ENCODE assay signal across 16 cellular contexts in genomic region chr14:68014771-68015170, GRCh38.
A peak's percentile ranks its signal among the peaks of the same experiment; 100 is the strongest.
DNase-seq lines count a peak whose midpoint lies in the region; ATAC-seq and TF ChIP-seq lines count a peak whose summit lies in the region.
"Had no signal": no experiment of that assay in that cellular context is flagged by ENCODE, and none has a peak within 500 bp of the region (broad histone marks: within the 10 kb centered on the region; RNA-seq: fewer than 3 reads in every experiment).

No MANE protein-coding gene starts in this region.

- no peak overlapping the region for H3K27ac ChIP-seq in mesenchymal stem cell (ENCODE audit: low read length, poor library complexity, severe bottlenecking)
- peak overlapping the region; percentile 63 to 84 for H3K27ac ChIP-seq in uterus

- no peak overlapping the region for H3K9ac ChIP-seq in mesenchymal stem cell (ENCODE audit: low read length)

- H3K4me3 ChIP-seq in mesenchymal stem cell (ENCODE audit: insufficient read depth in 1 of 2, low read depth in 1 of 2, low read length in 2 of 2) = no peak overlapping the region
- no peak overlapping the region for H3K4me3 ChIP-seq in uterus

- H3K9me3 ChIP-seq in mesenchymal stem cell (ENCODE audit: control insufficient read depth, low read length) (no peaks in the 10 kb centered on the region), uterus (no peaks in the 10 kb centered on the region)

- H3K4ac ChIP-seq in mesenchymal stem cell (ENCODE audit: low read depth in 1 of 2, low read length in 2 of 2) = no peak overlapping the region

- peaks cover 2% of the 10 kb centered on the region for H3K79me1 ChIP-seq in mesenchymal stem cell (replicated peaks; ENCODE audit: low read length, poor library complexity, severe bottlenecking)

- H3K4me2 ChIP-seq in mesenchymal stem cell (ENCODE audit: low read length, poor library complexity, severe bottlenecking) = no peak overlapping the region

- H2AFZ ChIP-seq in mesenchymal stem cell (ENCODE audit: low read depth, low read length) = no peak overlapping the region

- no peaks in the 10 kb centered on the region for H3K27me3 ChIP-seq in mesenchymal stem cell (ENCODE audit: control insufficient read depth in 1 of 2, insufficient read depth in 1 of 2, low read length in 2 of 2)
- no peaks in the 10 kb centered on the region for H3K27me3 ChIP-seq in uterus

- no peak overlapping the region for H4K8ac ChIP-seq in mesenchymal stem cell (ENCODE audit: low read length)

- H3K18ac ChIP-seq in mesenchymal stem cell (ENCODE audit: low read depth in 1 of 2, low read length in 2 of 2) = peak overlapping the region; percentile 45 to 54

- WGBS in mesenchymal stem cell = 17% methylated on average over 1 of the region's 2 CpGs

- no peak overlapping the region for H2BK15ac ChIP-seq in mesenchymal stem cell (ENCODE audit: low read depth, poor library complexity, severe bottlenecking)

- H2BK5ac ChIP-seq in mesenchymal stem cell (ENCODE audit: low read depth, low read length, poor library complexity, severe bottlenecking) = no peak overlapping the region

- H3K4me1 ChIP-seq in mesenchymal stem cell (ENCODE audit: control insufficient read depth, insufficient read depth, low read depth, low read length) = no peaks in the 10 kb centered on the region
- H3K4me1 ChIP-seq in uterus = peaks cover 0 to 5% of the 10 kb centered on the region in 2 donors

- H3K23ac ChIP-seq in mesenchymal stem cell (ENCODE audit: low read length in 2 of 2) = no peak overlapping the region

- H2AK5ac ChIP-seq in mesenchymal stem cell (ENCODE audit: low read length, severe bottlenecking) = peak overlapping the region; percentile 80

- TF ChIP-seq POLR2A in uterus (IDR thresholded peaks at IDR 0.05) = no peak

- ATAC-seq in GM21529 (IDR thresholded peaks at IDR 0.05; ENCODE audit: unreplicated experiment) (no peak), GM18870 (IDR thresholded peaks at IDR 0.05; ENCODE audit: unreplicated experiment) (no peak)

- H2BK120ac ChIP-seq in mesenchymal stem cell (ENCODE audit: low read depth, low read length) = no peak overlapping the region

- intact Hi-C loops in uterus (cut with DNase I; ENCODE audit: low total_unique reads) = no loop called here

- no peaks in the 10 kb centered on the region for H3K36me3 ChIP-seq in mesenchymal stem cell (ENCODE audit: control insufficient read depth in 1 of 2, insufficient read depth in 2 of 2, low read depth in 1 of 2, low read length in 2 of 2)
- no peaks in the 10 kb centered on the region for H3K36me3 ChIP-seq in uterus

- DNase-seq in H4 (ENCODE audit: low spot score) (peak; percentile 85), NCI-H69 (lab: John Stamatoyannopoulos, UW) (peak; percentile 61), mesenchymal stem cell (no peak), uterus (no peak), NK-92 (lab: John Stamatoyannopoulos, UW; ENCODE audit: unreplicated experiment) (no peak)
- DNase-seq: C1 segment of cervical spinal cord; Calu3; CD4-positive, alpha-beta T cell; DMS153; DMS79 treated with DMSO at 0.1 percent for 48 hours; EL; HCEC 1CT; HFFc6; IMR-90 had no signal

- peak overlapping the region; percentile 15 to 98 for H2BK12ac ChIP-seq in mesenchymal stem cell (ENCODE audit: low read length in 2 of 2)

- no peak overlapping the region for H3K14ac ChIP-seq in mesenchymal stem cell (ENCODE audit: low read length in 2 of 2)

- no peak for TF ChIP-seq CTCF in uterus (IDR thresholded peaks at IDR 0.05)

- H4K91ac ChIP-seq in mesenchymal stem cell (ENCODE audit: low read length) = peak overlapping the region; percentile 68

Comparison
In these comparisons a context has a peak if more than half of its experiments do, and no peak if none do; other contexts are left out.
1. DNase-seq: peak in H4 (single experiment) and NCI-H69 (single experiment); none in mesenchymal stem cell (single experiment), uterus (0 of 2) and NK-92 (single experiment).